12 cellular contexts compared by ENCODE assay signal in the genomic region with DNA sequence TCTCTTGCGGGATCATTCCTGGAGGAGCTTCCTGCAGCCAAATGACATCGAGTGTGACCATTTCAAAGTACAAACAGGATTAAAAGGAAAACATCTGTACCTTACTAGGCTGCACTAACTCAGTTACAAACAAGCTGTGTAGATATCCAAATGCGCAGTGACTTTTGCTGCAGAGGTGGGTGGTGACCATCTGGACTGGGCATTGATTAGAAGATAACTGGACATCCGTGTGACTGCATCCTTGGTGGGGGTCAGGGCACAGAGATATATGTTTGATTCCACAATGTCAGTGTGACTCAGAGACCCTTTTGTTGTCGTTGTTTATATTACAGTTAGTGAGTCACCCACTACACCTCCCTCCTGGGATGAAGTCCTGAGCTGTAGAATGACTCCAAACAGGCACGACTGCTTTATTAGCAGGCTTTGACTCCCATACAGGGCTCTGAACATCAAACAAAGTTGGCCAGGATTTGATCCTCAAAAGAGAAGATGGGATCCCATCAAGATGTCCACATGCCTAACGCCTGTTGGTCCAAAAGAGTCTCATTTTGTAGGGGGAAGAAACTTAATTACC. TPM values are rescaled to one million over a fixed set of nuclear protein-coding genes. Genes with fewer than 3 reads are reported as not detected.
DNase-seq lines count a peak whose midpoint lies in the region; FAIRE-seq and TF ChIP-seq lines count a peak whose summit lies in the region.
"Had no signal": no experiment of that assay in that cellular context is flagged by ENCODE, and none has a peak within 500 bp of the region (broad histone marks: within the 10 kb centered on the region; RNA-seq: fewer than 3 reads in every experiment).

No MANE protein-coding gene starts in this region.

- no peak overlapping the region for H3K4me3 Mint-ChIP-seq in activated naive CD4-positive, alpha-beta T cell treated with anti-CD3 and anti-CD28 coated beads for 36 hours
- H3K4me3 Mint-ChIP-seq: activated CD8-positive, alpha-beta memory T cell treated with anti-CD3 and anti-CD28 coated beads, Interleukin-2, amount 10 ng/mL, durations not matched to agents 7 days and 5 days had no signal

- H3K4me3 ChIP-seq in fibroblast of the aortic adventitia (ENCODE audit: low read depth, low read length) (no peak overlapping the region), adrenal gland (no peak overlapping the region)
- H3K4me3 ChIP-seq: gastrocnemius medialis had no signal

- CTCF ChIA-PET in activated naive CD4-positive, alpha-beta T cell treated with anti-CD3 and anti-CD28 coated beads for 36 hours (lab: Charles Lee) = no interaction called here

- H3K4me1 Mint-ChIP-seq in activated naive CD4-positive, alpha-beta T cell treated with anti-CD3 and anti-CD28 coated beads for 36 hours (ENCODE audit: low read depth) = no peaks in the 10 kb centered on the region
- H3K4me1 Mint-ChIP-seq: activated CD8-positive, alpha-beta memory T cell treated with anti-CD3 and anti-CD28 coated beads, Interleukin-2, amount 10 ng/mL, durations not matched to agents 7 days and 5 days had no signal

- peak; percentile 100 for FAIRE-seq in urothelium cell line (lab: Jason Lieb, UNC)

- H3K27ac ChIP-seq in adrenal gland = no peak overlapping the region
- H3K27ac ChIP-seq: gastrocnemius medialis, HL-60 had no signal

- DNase-seq in NCI-H345 (lab: John Stamatoyannopoulos, UW) (peak; percentile 21), NCI-H345 treated with DMSO at 0.1 percent for 48 hours (lab: John Stamatoyannopoulos, UW; ENCODE audit: unreplicated experiment) (no peak), SK-N-DZ (ENCODE audit: low spot score) (peak; percentile 36), fibroblast of the aortic adventitia (ENCODE audit: low read depth) (peak; percentile 73), urothelium cell line (ENCODE audit: low spot score) (peak; percentile 91), adrenal gland (no peak)
- no peak for DNase-seq in activated naive CD4-positive, alpha-beta T cell treated with anti-CD3 and anti-CD28 coated beads for 36 hours
- no peak for DNase-seq in central memory CD4-positive, alpha-beta T cell
- DNase-seq: activated CD8-positive, alpha-beta memory T cell treated with anti-CD3 and anti-CD28 coated beads, Interleukin-2, amount 10 ng/mL, durations not matched to agents 7 days and 5 days; gastrocnemius medialis; NCI-H2107 had no signal

- H3K27me3 ChIP-seq in adrenal gland = no peaks in the 10 kb centered on the region
- H3K27me3 ChIP-seq: gastrocnemius medialis had no signal

- no peaks in the 10 kb centered on the region for H3K36me3 Mint-ChIP-seq in activated naive CD4-positive, alpha-beta T cell treated with anti-CD3 and anti-CD28 coated beads for 36 hours (ENCODE audit: low read depth)
- H3K36me3 Mint-ChIP-seq: activated CD8-positive, alpha-beta memory T cell treated with anti-CD3 and anti-CD28 coated beads, Interleukin-2, amount 10 ng/mL, durations not matched to agents 7 days and 5 days had no signal

- no peaks in the 10 kb centered on the region for H3K36me3 ChIP-seq in adrenal gland (replicated peaks in 1 of 2)
- H3K36me3 ChIP-seq: gastrocnemius medialis had no signal

- intact Hi-C loops in activated naive CD4-positive, alpha-beta T cell treated with anti-CD3 and anti-CD28 coated beads for 36 hours (cut with micrococcal nuclease) = no loop called here
- intact Hi-C loops in adrenal gland (cut with DNase I) = no loop called here

- no peak overlapping the region for H3K27ac Mint-ChIP-seq in activated naive CD4-positive, alpha-beta T cell treated with anti-CD3 and anti-CD28 coated beads for 36 hours
- H3K27ac Mint-ChIP-seq: activated CD8-positive, alpha-beta memory T cell treated with anti-CD3 and anti-CD28 coated beads, Interleukin-2, amount 10 ng/mL, durations not matched to agents 7 days and 5 days had no signal

- peaks cover 7% of the 10 kb centered on the region for H3K9me3 Mint-ChIP-seq in activated naive CD4-positive, alpha-beta T cell treated with anti-CD3 and anti-CD28 coated beads for 36 hours

- WGBS in adrenal gland, 4 donors = 55 to 64% (median 57%) methylated on average over 7 of the region's 7 CpGs

- no peaks in the 10 kb centered on the region for H3K9me3 ChIP-seq in adrenal gland (replicated peaks in 1 of 3)
- H3K9me3 ChIP-seq: gastrocnemius medialis had no signal

- H3K4me1 ChIP-seq in adrenal gland (replicated peaks in 1 of 2) = no peaks in the 10 kb centered on the region
- H3K4me1 ChIP-seq: gastrocnemius medialis had no signal

- H3K27me3 Mint-ChIP-seq in activated naive CD4-positive, alpha-beta T cell treated with anti-CD3 and anti-CD28 coated beads for 36 hours (ENCODE audit: low read depth) = no peaks in the 10 kb centered on the region
- H3K27me3 Mint-ChIP-seq: activated CD8-positive, alpha-beta memory T cell treated with anti-CD3 and anti-CD28 coated beads, Interleukin-2, amount 10 ng/mL, durations not matched to agents 7 days and 5 days had no signal

- TF ChIP-seq POLR2A in adrenal gland (IDR thresholded peaks at IDR 0.05) = no peak

- TF ChIP-seq CTCF in fibroblast of the aortic adventitia (IDR thresholded peaks at IDR 0.05; ENCODE audit: insufficient read depth, low read length) (no peak), adrenal gland (IDR thresholded peaks at IDR 0.05) (no peak)

RNA-seq across cellular contexts. Expression of a gene that starts 56.7 kb away (rescaled TPM):
- 8.2 and 9.2 TPM in 2 replicates for polyA plus RNA-seq in SK-N-DZ (2014; cell fraction: cytosol; rRNA removed)
- 4.0 and 6.7 TPM in 2 replicates for polyA plus RNA-seq in SK-N-DZ (2014; cell fraction: nucleus; rRNA removed)
- total RNA-seq in fibroblast of the aortic adventitia (ENCODE audit: low replicate concordance) (0.27 TPM in 1 of 2 replicates, not detected in the other), adrenal gland (1 to 10 TPM in 5 of 8 donors, under 1 TPM in 3; 0.50 to 3.6 (median 1.5) TPM)
- 1 to 10 TPM; 1.3 to 2.0 TPM for total RNA-seq in activated naive CD4-positive, alpha-beta T cell treated with anti-CD3 and anti-CD28 coated beads for 36 hours
- polyA plus RNA-seq in adrenal gland = 1 to 10 TPM in 2 of 3 donors, under 1 TPM in 1; 0.79 to 1.8 (median 1.5) TPM

Comparison
In these comparisons a context has a peak if more than half of its experiments do, and no peak if none do; other contexts are left out.
1. DNase-seq: peak in NCI-H345 (single experiment), SK-N-DZ (single experiment), fibroblast of the aortic adventitia (single experiment) and urothelium cell line (single experiment); none in NCI-H345 treated with DMSO at 0.1 percent for 48 hours (single experiment), activated naive CD4-positive, alpha-beta T cell treated with anti-CD3 and anti-CD28 coated beads for 36 hours (single experiment), central memory CD4-positive, alpha-beta T cell (single experiment) and adrenal gland (0 of 7).